In genomic region chr6:108556250-108556649, GRCh38 we compare ENCODE assay signal across 13 cellular contexts. TPM values are rescaled to one million over a fixed set of nuclear protein-coding genes. Genes with fewer than 3 reads are reported as not detected.
DNase-seq lines count a peak whose midpoint lies in the region; ATAC-seq and TF ChIP-seq lines count a peak whose summit lies in the region.
"Had no signal": no experiment of that assay in that cellular context is flagged by ENCODE, and none has a peak within 500 bp of the region (broad histone marks: within the 10 kb centered on the region; RNA-seq: fewer than 3 reads in every experiment).

No MANE protein-coding gene starts in this region.

- no peaks in the 10 kb centered on the region for H3K79me2 ChIP-seq in hepatocyte

- POLR2A ChIA-PET in Caco-2 (lab: Charles Lee): no interaction called here

- no peak overlapping the region for H2AFZ ChIP-seq in hepatocyte

- no peaks in the 10 kb centered on the region for H3K27me3 Mint-ChIP-seq in Caco-2 (ENCODE audit: insufficient read depth, unreplicated experiment)

- H3K27ac ChIP-seq in hepatocyte: peak overlapping the region; percentile 99
- peak overlapping the region in 4 of 5 donors; percentile 36 to 100 (median 100) for H3K27ac ChIP-seq in stomach

- no peak overlapping the region for H3K4me3 Mint-ChIP-seq in Caco-2 (ENCODE audit: unreplicated experiment)

- H3K4me1 ChIP-seq in Caco-2 (peaks cover 8% of the 10 kb centered on the region; the same call in 1 of the 2 replicates), hepatocyte (ENCODE audit: insufficient read depth) (peaks cover 11% of the 10 kb centered on the region), stomach (peaks cover 10 to 21% (median 17%) of the 10 kb centered on the region in 4 donors)

- no peak for TF ChIP-seq CTCF in Caco-2 (IDR thresholded peaks at IDR 0.05; ENCODE audit: insufficient read depth in 1 of 2, low read depth in 1 of 2, low read length in 1 of 2, severe bottlenecking in 1 of 2, unreplicated experiment in 1 of 2)
- no peak for TF ChIP-seq CTCF in NB4 (IDR thresholded peaks at IDR 0.05; ENCODE audit: low read depth, low read length)
- no peak for TF ChIP-seq CTCF in hepatocyte (IDR thresholded peaks at IDR 0.05; ENCODE audit: poor library complexity)
- TF ChIP-seq CTCF in stomach (IDR thresholded peaks at IDR 0.05): no peak

- H3K36me3 Mint-ChIP-seq in Caco-2 (ENCODE audit: insufficient read depth, unreplicated experiment): peaks cover 18% of the 10 kb centered on the region

- H4K20me1 ChIP-seq in hepatocyte (ENCODE audit: insufficient read depth, poor library complexity, severe bottlenecking): no peaks in the 10 kb centered on the region

- H3K4me3 ChIP-seq in Caco-2 (ENCODE audit: low read depth, low read length) (no peak overlapping the region), NB4 (ENCODE audit: low read depth, low read length) (no peak overlapping the region), hepatocyte (no peak overlapping the region), stomach (no peak overlapping the region)

- no peaks in the 10 kb centered on the region for H3K9me3 Mint-ChIP-seq in Caco-2 (ENCODE audit: unreplicated experiment)
- H3K9me3 Mint-ChIP-seq: T-helper 1 cell treated with Interleukin-12 subunit alpha and Interleukin-12 subunit beta and Interleukin-4 antibody, amounts not matched to agents 30 μg/mL and 1 μg/mL, for 36 hours had no signal

- TF ChIP-seq POLR2A in NB4 (IDR thresholded peaks at IDR 0.05; ENCODE audit: extremely low read depth, insufficient read length): no peak
- TF ChIP-seq POLR2A in stomach (IDR thresholded peaks at IDR 0.05): no peak

- BruUV-seq in Caco-2 (replicated peaks; lab: Mats Ljungman, UMichigan): no TSS peak

- WGBS in hepatocyte (ENCODE audit: low lambda C conversion rate, missing lambda C conversion rate): 82% methylated on average over 5 of the region's 5 CpGs
- 64 to 98% (median 96%) methylated on average over 5 of the region's 5 CpGs for WGBS in stomach, 5 donors

- H3K9me2 ChIP-seq in hepatocyte (replicated peaks; ENCODE audit: insufficient read depth): no peaks in the 10 kb centered on the region

- TF ChIP-seq EP300 in stomach (IDR thresholded peaks at IDR 0.05): no peak

- peak overlapping the region; percentile 94 for H3K27ac Mint-ChIP-seq in Caco-2 (ENCODE audit: unreplicated experiment)
- H3K27ac Mint-ChIP-seq: T-helper 1 cell treated with Interleukin-12 subunit alpha and Interleukin-12 subunit beta and Interleukin-4 antibody, amounts not matched to agents 30 μg/mL and 1 μg/mL, for 36 hours had no signal

- DNase-seq in Caco-2: no peak
- DNase-seq in NB4 (ENCODE audit: low read depth): peak; percentile 33
- DNase-seq in hepatocyte (ENCODE audit: low spot score): no peak
- DNase-seq in stomach: no peak
- DNase-seq in NCI-H524 treated with DMSO at 0.1 percent for 48 hours (lab: John Stamatoyannopoulos, UW): no peak
- no peak for DNase-seq in iPS-NIHi7 (ENCODE audit: extremely low spot score)
- DNase-seq: activated CD4-positive, alpha-beta T cell treated with anti-CD3 and anti-CD28 coated beads for 48 hours; activated T-cell treated with anti-CD3 and anti-CD28 coated beads, Interleukin-2, amount 50 U/mL, for 48 hours; NCI-H1417 treated with DMSO at 0.1 percent for 48 hours; NCI-H510A treated with DMSO at 0.1 percent for 48 hours; stimulated activated CD4-positive, alpha-beta T cell treated with anti-CD3 and anti-CD28 coated beads, Interleukin-2, amount 100 ng/mL, for 24 hours had no signal

- no peak for ATAC-seq in GM21390 (IDR thresholded peaks at IDR 0.05; ENCODE audit: unreplicated experiment)

- no peaks in the 10 kb centered on the region for H3K27me3 ChIP-seq in Caco-2 (replicated peaks; ENCODE audit: control insufficient read depth, insufficient read depth, low read length)
- no peaks in the 10 kb centered on the region for H3K27me3 ChIP-seq in hepatocyte
- no peaks in the 10 kb centered on the region for H3K27me3 ChIP-seq in stomach

- peak overlapping the region; percentile 98 for H3K4me2 ChIP-seq in hepatocyte

- H3K36me3 ChIP-seq in Caco-2 (ENCODE audit: control insufficient read depth, insufficient read depth, low read length) (no peaks in the 10 kb centered on the region), hepatocyte (replicated peaks; ENCODE audit: insufficient read depth, low read depth) (no peaks in the 10 kb centered on the region), stomach (no peaks in the 10 kb centered on the region)

- CTCF ChIA-PET in Caco-2 (lab: Charles Lee): no interaction called here

- H3K9me3 ChIP-seq in Caco-2 (no peaks in the 10 kb centered on the region), hepatocyte (ENCODE audit: low read depth) (no peaks in the 10 kb centered on the region), stomach (no peaks in the 10 kb centered on the region)

- intact Hi-C loops in Caco-2 (cut with micrococcal nuclease; ENCODE audit: unreplicated experiment): loop anchor here (5.0 kb wide), 1 partner anchor 281 kb away; no protein-coding TSS in a partner anchor
- intact Hi-C loops in stomach (cut with DNase I; ENCODE audit: low total_unique reads): no loop called here

- H3K4me1 Mint-ChIP-seq in Caco-2 (ENCODE audit: low read depth, unreplicated experiment): peaks cover 17% of the 10 kb centered on the region

RNA-seq across cellular contexts. Expression of gene FOXO3, which starts 4.5 kb away (rescaled TPM):
- total RNA-seq in Caco-2 (2022) (34.3 and 34.5 TPM in 2 replicates), hepatocyte (51.0 and 54.9 TPM in 2 replicates), stomach (10 to 100 TPM; 33.3 to 89.8 (median 78.6) TPM)
- polyA plus RNA-seq in hepatocyte (44.6 and 50.1 TPM in 2 replicates), stomach (10 to 100 TPM; 13.0 to 21.2 (median 14.4) TPM)
